ENCODE assay signal across 8 cellular contexts in genomic region chr1:6700853-6701436, GRCh38. TPM values are rescaled to one million over a fixed set of nuclear protein-coding genes. Genes with fewer than 3 reads are reported as not detected.
A peak's percentile ranks its signal among the peaks of the same experiment; 100 is the strongest.
DNase-seq lines count a peak whose midpoint lies in the region; ATAC-seq and TF ChIP-seq lines count a peak whose summit lies in the region.

No MANE protein-coding gene starts in this region.

- H3K4me1 ChIP-seq in BLaER1 (peaks cover 22% of the 10 kb centered on the region), adipocyte (ENCODE audit: control insufficient read depth, insufficient read depth, low read length) (peaks cover 10% of the 10 kb centered on the region), tibial nerve (peaks cover 3 to 29% (median 14%) of the 10 kb centered on the region in 4 donors)

- TF ChIP-seq CTCF in tibial nerve (IDR thresholded peaks at IDR 0.05), result no peak

- WGBS in tibial nerve, 2 donors, result 6 to 16% methylated on average over 9 to 21 of the region's 24 CpGs

- H3K9ac ChIP-seq in BLaER1 (peak overlapping the region; percentile 96), adipocyte (ENCODE audit: low read length) (peak overlapping the region; percentile 90)

- TF ChIP-seq POLR2A in tibial nerve (IDR thresholded peaks at IDR 0.05), result no peak

- ATAC-seq in HG02973 (IDR thresholded peaks at IDR 0.05; ENCODE audit: unreplicated experiment), result peak; percentile 6
- no peak for ATAC-seq in GM19452 (IDR thresholded peaks at IDR 0.05; ENCODE audit: unreplicated experiment)

- peaks cover 56% of the 10 kb centered on the region for H4K20me1 ChIP-seq in BLaER1

- H3K4me2 ChIP-seq in BLaER1, result peak overlapping the region; percentile 98

- H3K27me3 ChIP-seq in BLaER1 (no peaks in the 10 kb centered on the region), adipocyte (replicated peaks; ENCODE audit: control insufficient read depth, insufficient read depth, low read length) (no peaks in the 10 kb centered on the region), tibial nerve (no peaks in the 10 kb centered on the region)

- H3K36me3 ChIP-seq in BLaER1 (peaks cover 12% of the 10 kb centered on the region; the same call in 1 of the 2 replicates), adipocyte (ENCODE audit: control insufficient read depth, insufficient read depth, low read length, severe bottlenecking) (no peaks in the 10 kb centered on the region), tibial nerve (peaks cover 0 to under 1% (median 0%) of the 10 kb centered on the region in 3 donors)

- H3K27ac ChIP-seq in BLaER1 (peak overlapping the region; percentile 95), tibial nerve (peak overlapping the region in 3 of 4 donors; percentile 81 to 87 (median 82))

- H3K9me3 ChIP-seq in BLaER1 (no peaks in the 10 kb centered on the region), adipocyte (ENCODE audit: control insufficient read depth, low read length) (no peaks in the 10 kb centered on the region), tibial nerve (no peaks in the 10 kb centered on the region)

- peak overlapping the region; percentile 96 for H3K4me3 ChIP-seq in BLaER1
- H3K4me3 ChIP-seq in adipocyte (ENCODE audit: low read length), result peak overlapping the region; percentile 96
- peak overlapping the region; percentile 72 to 95 (median 82) for H3K4me3 ChIP-seq in tibial nerve

- no peak for TF ChIP-seq EP300 in tibial nerve (IDR thresholded peaks at IDR 0.05)

- DNase-seq in adipocyte (ENCODE audit: low read depth), result peak; percentile 8
- peak; percentile 33 for DNase-seq in left kidney (ENCODE audit: low read depth, low spot score)
- no peak for DNase-seq in tibial nerve (ENCODE audit: low spot score in 2 of 2)
- DNase-seq in NCI-H1105 (lab: John Stamatoyannopoulos, UW), result no peak
- DNase-seq in NK-92 treated with Interleukin-12 subunit alpha and Interleukin-12 subunit beta, amount 100 ng/mL, for 24 hours (lab: John Stamatoyannopoulos, UW), result no peak

RNA-seq across cellular contexts. Expression of gene DNAJC11, which starts 0.7 kb away (rescaled TPM):
- 10 to 100 TPM; 24.9 to 36.9 (median 31.7) TPM for total RNA-seq in tibial nerve

Comparison
In these comparisons a context has a peak if more than half of its experiments do, and no peak if none do; other contexts are left out.
1. DNase-seq: peak in adipocyte (single experiment) and left kidney (single experiment); none in tibial nerve (0 of 2), NCI-H1105 (single experiment) and NK-92 treated with Interleukin-12 subunit alpha and Interleukin-12 subunit beta, amount 100 ng/mL, for 24 hours (single experiment).
2. Peak in every context shown above with its lines, with median percentiles within 50 percentile points of each other: H3K4me3 ChIP-seq.